8 cellular contexts compared by ENCODE assay signal in the genomic region with DNA sequence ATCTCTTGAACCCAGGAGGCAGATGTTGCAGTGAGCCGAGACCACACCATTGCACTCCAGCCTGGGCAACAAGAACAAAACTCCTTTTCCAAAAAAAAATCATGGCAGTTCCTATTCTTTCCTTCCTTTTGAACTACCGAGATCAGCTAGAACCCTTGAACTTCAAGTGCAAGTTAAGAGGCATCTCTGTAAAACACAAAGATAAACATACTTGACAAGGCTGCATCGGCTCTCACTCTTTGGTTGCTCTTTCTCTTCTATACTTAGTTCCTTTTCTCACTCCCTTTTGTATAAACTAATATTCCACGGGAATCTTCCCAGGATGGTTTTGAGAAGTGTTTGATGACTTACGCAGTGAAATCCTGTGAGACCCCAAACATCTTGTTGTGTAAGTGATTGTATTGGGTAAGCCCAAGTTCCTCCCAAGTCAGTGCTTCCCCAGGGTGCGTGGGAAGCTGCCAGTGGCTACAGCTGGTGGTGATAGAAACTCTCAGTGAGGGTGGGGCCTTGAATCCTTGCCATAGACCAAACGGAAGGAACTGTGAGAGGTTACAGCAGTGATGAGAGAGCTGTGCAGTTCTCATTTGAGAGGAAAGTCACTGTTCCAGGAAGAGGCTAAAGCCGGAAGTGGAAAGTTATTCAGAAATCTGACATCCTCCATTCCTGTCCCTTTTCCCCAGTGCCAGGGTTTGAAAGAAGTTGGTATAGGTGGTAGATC. TPM values are rescaled to one million over a fixed set of nuclear protein-coding genes. Genes with fewer than 3 reads are reported as not detected.
DNase-seq lines count a peak whose midpoint lies in the region; ATAC-seq, FAIRE-seq and TF ChIP-seq lines count a peak whose summit lies in the region.

No MANE protein-coding gene starts in this region.

- H3K27me3 ChIP-seq in bronchial epithelial cell (ENCODE audit: control insufficient read depth, insufficient read depth, low read length), result no peaks in the 10 kb centered on the region

- TF ChIP-seq CTCF in NB4 (IDR thresholded peaks at IDR 0.05; ENCODE audit: low read depth, low read length), result no peak
- TF ChIP-seq CTCF in bronchial epithelial cell (IDR thresholded peaks at IDR 0.05; ENCODE audit: insufficient read depth, low read length, severe bottlenecking), result no peak

- no peak for FAIRE-seq in bronchial epithelial cell (lab: Jason Lieb, UNC)

- DNase-seq in GF-D8 (lab: John Stamatoyannopoulos, UW) (peak; percentile 97), NB4 (ENCODE audit: low read depth) (peak; percentile 93), bronchial epithelial cell (ENCODE audit: low read depth) (peak; percentile 87), medulla oblongata (ENCODE audit: extremely low spot score) (peak; percentile 95), ureter (ENCODE audit: low spot score) (peak; percentile 90), RKO (ENCODE audit: low spot score) (no peak)

- no peak overlapping the region for H3K4me3 ChIP-seq in NB4 (ENCODE audit: low read depth, low read length)
- no peak overlapping the region for H3K4me3 ChIP-seq in bronchial epithelial cell (ENCODE audit: low read depth, low read length)

- no peak for ATAC-seq in HG03565 (IDR thresholded peaks at IDR 0.05; ENCODE audit: unreplicated experiment)
- ATAC-seq in GM21390 (IDR thresholded peaks at IDR 0.05; ENCODE audit: unreplicated experiment), result no peak

- no peak for TF ChIP-seq POLR2A in NB4 (IDR thresholded peaks at IDR 0.05; ENCODE audit: extremely low read depth, insufficient read length)

- peaks cover 2% of the 10 kb centered on the region for H3K36me3 ChIP-seq in bronchial epithelial cell (ENCODE audit: control insufficient read depth, insufficient read depth, low read length)

RNA-seq across cellular contexts. Expression of a gene that starts 24.1 kb away (rescaled TPM):
- total RNA-seq in bronchial epithelial cell (1.9 and 2.4 TPM in 2 replicates), ureter (21.0 TPM)

RNA-seq across cellular contexts. Expression of a gene that starts 28.8 kb away (rescaled TPM):
- total RNA-seq in bronchial epithelial cell (1.3 and 1.6 TPM in 2 replicates), ureter (12.2 TPM)

RNA-seq across cellular contexts. Expression of a gene that starts 43.0 kb away (rescaled TPM):
- total RNA-seq in bronchial epithelial cell (16.8 and 18.2 TPM in 2 replicates), ureter (61.5 TPM)
